In genomic region chr2:172864182-172864581, GRCh38 we compare ENCODE assay signal across 8 cellular contexts.
A peak's percentile ranks its signal among the peaks of the same experiment; 100 is the strongest.
DNase-seq lines count a peak whose midpoint lies in the region; ATAC-seq and TF ChIP-seq lines count a peak whose summit lies in the region.

No MANE protein-coding gene starts in this region.

- no peaks in the 10 kb centered on the region for H3K9me3 ChIP-seq in PC-9 (ENCODE audit: insufficient read depth, low read depth)

- intact Hi-C loops in PC-9 (cut with micrococcal nuclease; ENCODE audit: unreplicated experiment): loop anchor here (1.0 to 2.0 kb wide), 4 partner anchors 51 to 347 kb away; no protein-coding TSS in a partner anchor

- no TSS peak for BruUV-seq in PC-9 (replicated peaks; lab: Mats Ljungman, UMichigan)

- no peak overlapping the region for H3K4me3 ChIP-seq in BJ (ENCODE audit: low read depth, low read length)
- H3K4me3 ChIP-seq in H7 (ENCODE audit: insufficient read depth, low read depth, low read length): no peak overlapping the region
- H3K4me3 ChIP-seq in PC-9: no peak overlapping the region

- H3K36me3 ChIP-seq in BJ (ENCODE audit: control insufficient read depth, insufficient read depth, low read length) (no peaks in the 10 kb centered on the region), H7 (replicated peaks; ENCODE audit: control insufficient read depth, insufficient read depth, low read length) (no peaks in the 10 kb centered on the region), PC-9 (ENCODE audit: low read depth) (no peaks in the 10 kb centered on the region)

- no peaks in the 10 kb centered on the region for H3K9me2 ChIP-seq in PC-9 (ENCODE audit: insufficient read depth)

- ATAC-seq in HG02938 (IDR thresholded peaks at IDR 0.05; ENCODE audit: unreplicated experiment): no peak

- CTCF ChIA-PET in BJ (lab: Yijun Ruan, JAX): interaction anchor here (0.6 to 3.6 kb wide), 7 partner anchors 13 to 72 kb away, joined by 3 to 42 read pairs (median 3); no protein-coding TSS in a partner anchor
- CTCF ChIA-PET in PC-9 (lab: Charles Lee): no interaction called here

- POLR2A ChIA-PET in BJ (lab: Charles Lee): no interaction called here
- POLR2A ChIA-PET in PC-9 (lab: Charles Lee; ENCODE audit: unreplicated experiment): no interaction called here

- H3K27me3 ChIP-seq in BJ (ENCODE audit: control insufficient read depth, insufficient read depth, low read length) (no peaks in the 10 kb centered on the region), H7 (ENCODE audit: control insufficient read depth, insufficient read depth, low read length) (no peaks in the 10 kb centered on the region), PC-9 (ENCODE audit: insufficient read depth, low read depth) (no peaks in the 10 kb centered on the region)

- H3K27ac ChIP-seq in PC-9: no peak overlapping the region

- H4K20me1 ChIP-seq in PC-9 (ENCODE audit: insufficient read depth): no peaks in the 10 kb centered on the region

- H3K79me2 ChIP-seq in PC-9 (ENCODE audit: low read depth): no peaks in the 10 kb centered on the region

- no peak overlapping the region for H2AFZ ChIP-seq in PC-9

- DNase-seq in BJ (ENCODE audit: low read depth) (no peak), H7 (peak; percentile 42), PC-9 (peak; percentile 50 to 53), astrocyte of the hippocampus (ENCODE audit: low read depth, low spot score) (peak; percentile 44), inferior parietal cortex (ENCODE audit: extremely low spot score) (peak; percentile 66), DMS114 treated with DMSO at 0.1 percent for 48 hours (lab: John Stamatoyannopoulos, UW; ENCODE audit: unreplicated experiment) (no peak)
- peak; percentile 16 to 57 for DNase-seq in stimulated activated CD4-positive, alpha-beta T cell treated with anti-CD3 and anti-CD28 coated beads, Interleukin-4, amount 100 ng/mL, for 48 hours (ENCODE audit: low read depth in 2 of 2)

- no peaks in the 10 kb centered on the region for H3K4me1 ChIP-seq in PC-9 (replicated peaks; ENCODE audit: insufficient read depth)

- TF ChIP-seq CTCF in BJ (IDR thresholded peaks at IDR 0.05; ENCODE audit: insufficient read depth, low read depth, low read length) (peak; percentile 64), PC-9 (conservative IDR thresholded peaks at IDR 0.05) (peak; percentile 79)

- H3K4me2 ChIP-seq in PC-9: no peak overlapping the region

- no peaks in the 10 kb centered on the region for H3F3A ChIP-seq in PC-9 (ENCODE audit: insufficient read depth, low read depth)

Comparison
In these comparisons a context has a peak if more than half of its experiments do, and no peak if none do; other contexts are left out.
1. DNase-seq: peak in H7 (single experiment), PC-9 (2 of 2), astrocyte of the hippocampus (single experiment), inferior parietal cortex (single experiment) and stimulated activated CD4-positive, alpha-beta T cell treated with anti-CD3 and anti-CD28 coated beads, Interleukin-4, amount 100 ng/mL, for 48 hours (2 of 2); none in BJ (single experiment) and DMS114 treated with DMSO at 0.1 percent for 48 hours (single experiment).